23 cellular contexts compared by ENCODE assay signal in the genomic region with DNA sequence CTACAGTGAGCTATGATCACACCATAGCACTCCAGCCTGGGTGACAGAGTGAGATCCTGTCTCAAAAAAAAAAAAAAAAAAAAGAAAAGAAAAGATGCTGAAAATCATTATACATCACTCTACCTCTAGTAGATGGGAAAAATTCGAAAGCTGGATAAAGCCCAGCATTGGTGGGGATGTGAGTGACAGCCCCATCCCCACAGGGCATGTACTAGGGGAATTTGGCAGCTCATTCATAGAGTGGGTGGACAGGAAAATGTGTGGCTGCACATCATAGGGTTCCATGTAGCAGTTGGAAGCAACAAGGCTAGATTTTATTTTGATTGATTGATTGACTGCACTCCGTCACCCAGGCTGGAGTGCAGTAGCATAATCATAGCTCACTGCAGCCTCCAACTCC.
"Had no signal": no experiment of that assay in that cellular context is flagged by ENCODE, and none has a peak within 500 bp of the region (broad histone marks: within the 10 kb centered on the region; RNA-seq: fewer than 3 reads in every experiment).

No MANE protein-coding gene starts in this region.

- H3K4me3 ChIP-seq: SJCRH30 had no signal

- H3K4me2 ChIP-seq: SK-N-SH had no signal

- H3K9me2 ChIP-seq: SK-N-SH had no signal

- DNase-seq: activated CD4-positive, alpha-beta T cell treated with anti-CD3 and anti-CD28 coated beads for 4 hours; activated CD8-positive, alpha-beta memory T cell treated with anti-CD3 and anti-CD28 coated beads, Interleukin-2, amount 10 ng/mL, durations not matched to agents 7 days and 5 days; activated effector memory CD4-positive, alpha-beta T cell treated with anti-CD3 and anti-CD28 coated beads, Interleukin-2, amount 50 U/mL, for 16 hours; activated naive CD4-positive, alpha-beta T cell treated with Interleukin-2 at 50 U/mL for 16 hours; activated T-cell treated with anti-CD3 and anti-CD28 coated beads, Interleukin-2, amount 50 U/mL, for 24 hours; amygdala; brain microvascular endothelial cell; cerebellar nuclear complex; NCI-H1105 treated with DMSO at 0.1 percent for 48 hours; NCI-H1436 treated with DMSO at 0.1 percent for 48 hours; NCI-H187; NCI-H2081; NCI-H2171; NCI-H2227 treated with DMSO at 0.1 percent for 48 hours; NCI-H526; NCI-H774; RPMI8226; SK-N-SH; T-helper 1 cell had no signal

- FAIRE-seq: astrocyte had no signal

- H3K36me3 ChIP-seq: brain microvascular endothelial cell, SJCRH30 had no signal

- H3K9me3 ChIP-seq: SJCRH30, SK-N-SH had no signal

- H3K27me3 ChIP-seq: brain microvascular endothelial cell, SJCRH30 had no signal

- ATAC-seq: activated CD4-positive, CD25-positive, alpha-beta regulatory T cell treated with anti-CD3 and anti-CD28 coated beads, Interleukin-2, amount 50 U/mL, for 24 hours; activated CD8-positive, alpha-beta memory T cell treated with anti-CD3 and anti-CD28 coated beads, Interleukin-2, amount 10 ng/mL, durations not matched to agents 7 days and 5 days; Panc1 had no signal

- H3K27ac ChIP-seq: brain microvascular endothelial cell, SJCRH30 had no signal

- H3K9ac ChIP-seq: SK-N-SH had no signal
